ENCODE assay signal across 12 cellular contexts in the genomic region with DNA sequence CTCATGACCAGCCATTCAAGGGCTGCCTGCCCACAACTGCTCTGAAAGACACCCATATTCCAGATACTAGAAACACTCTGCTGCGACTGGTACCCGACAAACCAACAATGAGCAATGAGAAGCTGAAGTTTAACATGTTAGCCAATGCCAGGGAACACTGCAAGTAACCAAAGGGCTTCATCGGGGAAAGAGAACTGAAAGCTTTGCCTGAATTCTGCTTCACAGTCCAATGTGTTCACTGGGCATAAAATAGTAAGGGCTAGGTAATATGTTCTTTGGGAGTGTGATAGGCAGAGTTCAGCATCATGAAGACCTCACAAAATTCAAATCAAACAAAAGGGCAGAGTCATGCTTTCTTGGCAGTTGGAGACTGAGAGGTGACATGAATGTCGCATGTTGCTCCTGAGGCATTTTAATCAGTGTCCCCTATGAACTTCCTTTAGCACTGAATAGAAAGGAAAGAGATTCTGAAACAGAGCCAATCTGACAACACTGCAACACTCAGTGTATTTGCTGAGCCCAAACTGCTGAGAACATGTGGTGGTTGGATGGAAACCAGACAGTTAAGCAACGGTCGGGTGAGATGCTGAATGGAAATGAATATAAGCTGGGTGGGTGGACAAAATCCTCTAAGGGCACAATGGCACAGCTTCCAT.
DNase-seq lines count a peak whose midpoint lies in the region; ATAC-seq and TF ChIP-seq lines count a peak whose summit lies in the region.
"Had no signal": no experiment of that assay in that cellular context is flagged by ENCODE, and none has a peak within 500 bp of the region (broad histone marks: within the 10 kb centered on the region; RNA-seq: fewer than 3 reads in every experiment).

No MANE protein-coding gene starts in this region.

- TF ChIP-seq CTCF in Calu3 (IDR thresholded peaks at IDR 0.05; ENCODE audit: unreplicated experiment), result no peak
- no peak for TF ChIP-seq CTCF in WTC11 (IDR thresholded peaks at IDR 0.05)

- H3K4me1 Mint-ChIP-seq in Calu3 (ENCODE audit: low read depth, unreplicated experiment), result no peaks in the 10 kb centered on the region
- no peaks in the 10 kb centered on the region for H3K4me1 Mint-ChIP-seq in WTC11

- CTCF ChIA-PET in Calu3 (lab: Charles Lee) (no interaction called here), WTC11 (lab: Charles Lee) (no interaction called here)

- H3K4me3 Mint-ChIP-seq in Calu3 (ENCODE audit: low read depth, unreplicated experiment), result no peak overlapping the region
- H3K4me3 Mint-ChIP-seq in WTC11, result no peak overlapping the region
- H3K4me3 Mint-ChIP-seq: effector memory CD8-positive, alpha-beta T cell; type B pancreatic cell had no signal

- H3K27ac Mint-ChIP-seq in Calu3 (ENCODE audit: unreplicated experiment) (no peak overlapping the region), WTC11 (no peak overlapping the region)
- H3K27ac Mint-ChIP-seq: effector memory CD8-positive, alpha-beta T cell; type B pancreatic cell had no signal

- no peak for DNase-seq in Right ventricle myocardium superior
- DNase-seq in cardiac septum (ENCODE audit: low spot score), result no peak
- DNase-seq in amniotic epithelial cell (ENCODE audit: low read depth), result peak; percentile 60
- no peak for DNase-seq in left ventricle myocardium superior
- DNase-seq in NCI-H1105 treated with DMSO at 0.1 percent for 48 hours (lab: John Stamatoyannopoulos, UW), result no peak
- DNase-seq in Calu3, result no peak
- no peak for DNase-seq in GDM1 (lab: John Stamatoyannopoulos, UW)
- DNase-seq in WTC11 (ENCODE audit: low spot score), result no peak
- DNase-seq: activated CD8-positive, alpha-beta memory T cell treated with anti-CD3 and anti-CD28 coated beads, Interleukin-2, amount 50 U/mL, for 48 hours; effector memory CD8-positive, alpha-beta T cell had no signal

- ATAC-seq in Right ventricle myocardium superior (ENCODE audit: poor library complexity) (peak; percentile 92), left ventricle myocardium superior (peak; percentile 93), WTC11 (no peak)
- ATAC-seq: effector memory CD8-positive, alpha-beta T cell; Panc1 had no signal

- no peaks in the 10 kb centered on the region for H3K36me3 Mint-ChIP-seq in Calu3 (ENCODE audit: insufficient read depth, unreplicated experiment)
- H3K36me3 Mint-ChIP-seq in WTC11, result no peaks in the 10 kb centered on the region
- H3K36me3 Mint-ChIP-seq: type B pancreatic cell had no signal

- H3K27me3 Mint-ChIP-seq in Calu3 (ENCODE audit: unreplicated experiment), result peaks cover 20% of the 10 kb centered on the region
- H3K27me3 Mint-ChIP-seq in WTC11 (ENCODE audit: low read depth), result no peaks in the 10 kb centered on the region

- intact Hi-C loops in Right ventricle myocardium superior (cut with DNase I), result no loop called here
- intact Hi-C loops in cardiac septum (cut with DNase I), result no loop called here
- intact Hi-C loops in left ventricle myocardium superior (cut with micrococcal nuclease), result no loop called here
- intact Hi-C loops in Calu3 (cut with micrococcal nuclease; ENCODE audit: unreplicated experiment), result no loop called here

- BruUV-seq in Calu3 (replicated peaks; lab: Mats Ljungman, UMichigan), result no TSS peak

- POLR2A ChIA-PET in WTC11 (lab: Charles Lee), result no interaction called here

- H3K9me3 Mint-ChIP-seq in Calu3 (ENCODE audit: low read depth, unreplicated experiment) (no peaks in the 10 kb centered on the region), WTC11 (no peaks in the 10 kb centered on the region)
- H3K9me3 Mint-ChIP-seq: effector memory CD8-positive, alpha-beta T cell had no signal

TF ChIP-seq in WTC11, 78 proteins besides CTCF, POLR2A, EP300 and RAD21:
- TF ChIP-seq RORB (CRISPR knock-in tag; IDR thresholded peaks at IDR 0.05) (no peak), ZNF138 (CRISPR knock-in tag; conservative IDR thresholded peaks at IDR 0.05) (no peak), CREM (CRISPR knock-in tag; IDR thresholded peaks at IDR 0.05) (no peak)
- TF ChIP-seq, protein P1, sequence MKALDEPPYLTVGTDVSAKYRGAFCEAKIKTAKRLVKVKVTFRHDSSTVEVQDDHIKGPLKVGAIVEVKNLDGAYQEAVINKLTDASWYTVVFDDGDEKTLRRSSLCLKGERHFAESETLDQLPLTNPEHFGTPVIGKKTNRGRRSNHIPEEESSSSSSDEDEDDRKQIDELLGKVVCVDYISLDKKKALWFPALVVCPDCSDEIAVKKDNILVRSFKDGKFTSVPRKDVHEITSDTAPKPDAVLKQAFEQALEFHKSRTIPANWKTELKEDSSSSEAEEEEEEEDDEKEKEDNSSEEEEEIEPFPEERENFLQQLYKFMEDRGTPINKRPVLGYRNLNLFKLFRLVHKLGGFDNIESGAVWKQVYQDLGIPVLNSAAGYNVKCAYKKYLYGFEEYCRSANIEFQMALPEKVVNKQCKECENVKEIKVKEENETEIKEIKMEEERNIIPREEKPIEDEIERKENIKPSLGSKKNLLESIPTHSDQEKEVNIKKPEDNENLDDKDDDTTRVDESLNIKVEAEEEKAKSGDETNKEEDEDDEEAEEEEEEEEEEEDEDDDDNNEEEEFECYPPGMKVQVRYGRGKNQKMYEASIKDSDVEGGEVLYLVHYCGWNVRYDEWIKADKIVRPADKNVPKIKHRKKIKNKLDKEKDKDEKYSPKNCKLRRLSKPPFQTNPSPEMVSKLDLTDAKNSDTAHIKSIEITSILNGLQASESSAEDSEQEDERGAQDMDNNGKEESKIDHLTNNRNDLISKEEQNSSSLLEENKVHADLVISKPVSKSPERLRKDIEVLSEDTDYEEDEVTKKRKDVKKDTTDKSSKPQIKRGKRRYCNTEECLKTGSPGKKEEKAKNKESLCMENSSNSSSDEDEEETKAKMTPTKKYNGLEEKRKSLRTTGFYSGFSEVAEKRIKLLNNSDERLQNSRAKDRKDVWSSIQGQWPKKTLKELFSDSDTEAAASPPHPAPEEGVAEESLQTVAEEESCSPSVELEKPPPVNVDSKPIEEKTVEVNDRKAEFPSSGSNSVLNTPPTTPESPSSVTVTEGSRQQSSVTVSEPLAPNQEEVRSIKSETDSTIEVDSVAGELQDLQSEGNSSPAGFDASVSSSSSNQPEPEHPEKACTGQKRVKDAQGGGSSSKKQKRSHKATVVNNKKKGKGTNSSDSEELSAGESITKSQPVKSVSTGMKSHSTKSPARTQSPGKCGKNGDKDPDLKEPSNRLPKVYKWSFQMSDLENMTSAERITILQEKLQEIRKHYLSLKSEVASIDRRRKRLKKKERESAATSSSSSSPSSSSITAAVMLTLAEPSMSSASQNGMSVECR (CRISPR knock-in tag; IDR thresholded peaks at IDR 0.05; ENCODE audit: borderline replicate concordance), result no peak
- TF ChIP-seq, protein P2, sequence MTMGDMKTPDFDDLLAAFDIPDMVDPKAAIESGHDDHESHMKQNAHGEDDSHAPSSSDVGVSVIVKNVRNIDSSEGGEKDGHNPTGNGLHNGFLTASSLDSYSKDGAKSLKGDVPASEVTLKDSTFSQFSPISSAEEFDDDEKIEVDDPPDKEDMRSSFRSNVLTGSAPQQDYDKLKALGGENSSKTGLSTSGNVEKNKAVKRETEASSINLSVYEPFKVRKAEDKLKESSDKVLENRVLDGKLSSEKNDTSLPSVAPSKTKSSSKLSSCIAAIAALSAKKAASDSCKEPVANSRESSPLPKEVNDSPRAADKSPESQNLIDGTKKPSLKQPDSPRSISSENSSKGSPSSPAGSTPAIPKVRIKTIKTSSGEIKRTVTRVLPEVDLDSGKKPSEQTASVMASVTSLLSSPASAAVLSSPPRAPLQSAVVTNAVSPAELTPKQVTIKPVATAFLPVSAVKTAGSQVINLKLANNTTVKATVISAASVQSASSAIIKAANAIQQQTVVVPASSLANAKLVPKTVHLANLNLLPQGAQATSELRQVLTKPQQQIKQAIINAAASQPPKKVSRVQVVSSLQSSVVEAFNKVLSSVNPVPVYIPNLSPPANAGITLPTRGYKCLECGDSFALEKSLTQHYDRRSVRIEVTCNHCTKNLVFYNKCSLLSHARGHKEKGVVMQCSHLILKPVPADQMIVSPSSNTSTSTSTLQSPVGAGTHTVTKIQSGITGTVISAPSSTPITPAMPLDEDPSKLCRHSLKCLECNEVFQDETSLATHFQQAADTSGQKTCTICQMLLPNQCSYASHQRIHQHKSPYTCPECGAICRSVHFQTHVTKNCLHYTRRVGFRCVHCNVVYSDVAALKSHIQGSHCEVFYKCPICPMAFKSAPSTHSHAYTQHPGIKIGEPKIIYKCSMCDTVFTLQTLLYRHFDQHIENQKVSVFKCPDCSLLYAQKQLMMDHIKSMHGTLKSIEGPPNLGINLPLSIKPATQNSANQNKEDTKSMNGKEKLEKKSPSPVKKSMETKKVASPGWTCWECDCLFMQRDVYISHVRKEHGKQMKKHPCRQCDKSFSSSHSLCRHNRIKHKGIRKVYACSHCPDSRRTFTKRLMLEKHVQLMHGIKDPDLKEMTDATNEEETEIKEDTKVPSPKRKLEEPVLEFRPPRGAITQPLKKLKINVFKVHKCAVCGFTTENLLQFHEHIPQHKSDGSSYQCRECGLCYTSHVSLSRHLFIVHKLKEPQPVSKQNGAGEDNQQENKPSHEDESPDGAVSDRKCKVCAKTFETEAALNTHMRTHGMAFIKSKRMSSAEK (CRISPR knock-in tag; IDR thresholded peaks at IDR 0.05; ENCODE audit: borderline replicate concordance), result no peak
- TF ChIP-seq, protein P3, sequence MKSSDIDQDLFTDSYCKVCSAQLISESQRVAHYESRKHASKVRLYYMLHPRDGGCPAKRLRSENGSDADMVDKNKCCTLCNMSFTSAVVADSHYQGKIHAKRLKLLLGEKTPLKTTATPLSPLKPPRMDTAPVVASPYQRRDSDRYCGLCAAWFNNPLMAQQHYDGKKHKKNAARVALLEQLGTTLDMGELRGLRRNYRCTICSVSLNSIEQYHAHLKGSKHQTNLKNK (CRISPR knock-in tag; IDR thresholded peaks at IDR 0.05), result no peak
- TF ChIP-seq, protein P4, sequence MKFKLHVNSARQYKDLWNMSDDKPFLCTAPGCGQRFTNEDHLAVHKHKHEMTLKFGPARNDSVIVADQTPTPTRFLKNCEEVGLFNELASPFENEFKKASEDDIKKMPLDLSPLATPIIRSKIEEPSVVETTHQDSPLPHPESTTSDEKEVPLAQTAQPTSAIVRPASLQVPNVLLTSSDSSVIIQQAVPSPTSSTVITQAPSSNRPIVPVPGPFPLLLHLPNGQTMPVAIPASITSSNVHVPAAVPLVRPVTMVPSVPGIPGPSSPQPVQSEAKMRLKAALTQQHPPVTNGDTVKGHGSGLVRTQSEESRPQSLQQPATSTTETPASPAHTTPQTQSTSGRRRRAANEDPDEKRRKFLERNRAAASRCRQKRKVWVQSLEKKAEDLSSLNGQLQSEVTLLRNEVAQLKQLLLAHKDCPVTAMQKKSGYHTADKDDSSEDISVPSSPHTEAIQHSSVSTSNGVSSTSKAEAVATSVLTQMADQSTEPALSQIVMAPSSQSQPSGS (CRISPR knock-in tag; IDR thresholded peaks at IDR 0.05; ENCODE audit: borderline replicate concordance, low read depth), result no peak
